Comparison of ENCODE assay signal across 16 cellular contexts in the genomic region with DNA sequence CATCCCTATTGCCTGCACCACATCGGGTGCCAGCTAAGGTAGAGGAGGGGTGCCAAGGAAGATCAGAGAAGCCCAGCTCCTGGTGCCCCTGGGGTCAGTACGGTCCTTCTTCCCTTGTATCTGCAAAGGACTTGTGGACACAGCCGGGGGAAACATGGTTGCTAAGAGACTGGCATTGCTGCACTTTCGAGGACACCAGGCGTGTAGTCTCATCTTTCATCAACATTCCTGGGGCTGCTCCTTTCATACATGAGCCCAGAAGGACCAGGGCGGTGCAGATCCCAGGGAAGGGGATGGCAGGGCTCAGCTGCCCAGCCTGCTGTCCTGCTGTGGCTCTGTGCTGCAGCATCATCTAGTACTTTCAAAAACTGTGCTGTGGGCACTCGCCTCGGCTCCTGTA.
DNase-seq lines count a peak whose midpoint lies in the region; TF ChIP-seq lines count a peak whose summit lies in the region.
"Had no signal": no experiment of that assay in that cellular context is flagged by ENCODE, and none has a peak within 500 bp of the region (broad histone marks: within the 10 kb centered on the region; RNA-seq: fewer than 3 reads in every experiment).

No MANE protein-coding gene starts in this region.

- peaks cover 26% of the 10 kb centered on the region for H3K36me3 ChIP-seq in thymus (ENCODE audit: control insufficient read depth, insufficient read depth)
- H3K36me3 ChIP-seq in left ventricle myocardium inferior: no peaks in the 10 kb centered on the region
- H3K36me3 ChIP-seq: BE2C, tibial nerve had no signal

- H3K4me1 Mint-ChIP-seq in activated naive CD4-positive, alpha-beta T cell treated with anti-CD3 and anti-CD28 coated beads, Interleukin-2, amount 10 ng/mL, durations not matched to agents 7 days and 5 days: peaks cover 81% of the 10 kb centered on the region

- H3K9me3 Mint-ChIP-seq in activated naive CD4-positive, alpha-beta T cell treated with anti-CD3 and anti-CD28 coated beads, Interleukin-2, amount 10 ng/mL, durations not matched to agents 7 days and 5 days: no peaks in the 10 kb centered on the region
- H3K9me3 Mint-ChIP-seq: activated CD4-positive, alpha-beta T cell treated with anti-CD3 and anti-CD28 coated beads, Interleukin-2, amount 10 ng/mL, durations not matched to agents 7 days and 5 days; activated naive CD8-positive, alpha-beta T cell treated with anti-CD3 and anti-CD28 coated beads, Interleukin-2, amount 10 ng/mL, durations not matched to agents 7 days and 5 days had no signal

- H3K4me3 Mint-ChIP-seq in activated naive CD4-positive, alpha-beta T cell treated with anti-CD3 and anti-CD28 coated beads, Interleukin-2, amount 10 ng/mL, durations not matched to agents 7 days and 5 days: peak overlapping the region; percentile 67

- WGBS in thymus: 96% methylated on average over 8 of the region's 8 CpGs

- H3K4me3 ChIP-seq in thymus (ENCODE audit: low read length) (no peak overlapping the region), left ventricle myocardium inferior (no peak overlapping the region)
- H3K4me3 ChIP-seq: tibial nerve had no signal

- peaks cover 19% of the 10 kb centered on the region for H3K27me3 Mint-ChIP-seq in activated naive CD4-positive, alpha-beta T cell treated with anti-CD3 and anti-CD28 coated beads, Interleukin-2, amount 10 ng/mL, durations not matched to agents 7 days and 5 days
- H3K27me3 Mint-ChIP-seq: activated CD4-positive, alpha-beta T cell treated with anti-CD3 and anti-CD28 coated beads, Interleukin-2, amount 10 ng/mL, durations not matched to agents 7 days and 5 days had no signal

- CTCF ChIA-PET in activated naive CD4-positive, alpha-beta T cell treated with anti-CD3 and anti-CD28 coated beads, Interleukin-2, amount 10 ng/mL, durations not matched to agents 7 days and 5 days (lab: Charles Lee): interaction anchor here (0.6 to 1.4 kb wide), 7 partner anchors 29 to 414 kb away, joined by 3 read pairs; no protein-coding TSS in a partner anchor

- H3K4me1 ChIP-seq in thymus (ENCODE audit: control insufficient read depth, insufficient read depth, low read length) (peaks cover 60% of the 10 kb centered on the region), left ventricle myocardium inferior (no peaks in the 10 kb centered on the region)
- H3K4me1 ChIP-seq: BE2C had no signal

- H3K36me3 Mint-ChIP-seq in activated naive CD4-positive, alpha-beta T cell treated with anti-CD3 and anti-CD28 coated beads, Interleukin-2, amount 10 ng/mL, durations not matched to agents 7 days and 5 days: peaks cover 30% of the 10 kb centered on the region
- H3K36me3 Mint-ChIP-seq: activated naive CD8-positive, alpha-beta T cell treated with anti-CD3 and anti-CD28 coated beads, Interleukin-2, amount 10 ng/mL, durations not matched to agents 7 days and 5 days had no signal

- H3K27ac Mint-ChIP-seq in activated naive CD4-positive, alpha-beta T cell treated with anti-CD3 and anti-CD28 coated beads, Interleukin-2, amount 10 ng/mL, durations not matched to agents 7 days and 5 days: no peak overlapping the region
- H3K27ac Mint-ChIP-seq: activated naive CD8-positive, alpha-beta T cell treated with anti-CD3 and anti-CD28 coated beads, Interleukin-2, amount 10 ng/mL, durations not matched to agents 7 days and 5 days had no signal

- no peaks in the 10 kb centered on the region for H3K27me3 ChIP-seq in thymus (ENCODE audit: control insufficient read depth, insufficient read depth)
- peaks cover 71% of the 10 kb centered on the region for H3K27me3 ChIP-seq in left ventricle myocardium inferior (ENCODE audit: low read depth)
- H3K27me3 ChIP-seq: BE2C, tibial nerve had no signal

- no peak for TF ChIP-seq CTCF in left ventricle myocardium inferior (IDR thresholded peaks at IDR 0.05; ENCODE audit: borderline replicate concordance)

- intact Hi-C loops in left ventricle myocardium inferior (cut with micrococcal nuclease): no loop called here

- no peak for DNase-seq in activated naive CD4-positive, alpha-beta T cell treated with anti-CD3 and anti-CD28 coated beads, Interleukin-2, amount 10 ng/mL, durations not matched to agents 7 days and 5 days
- no peak for DNase-seq in activated naive CD4-positive, alpha-beta T cell (lab: John Stamatoyannopoulos, UW)
- DNase-seq in RPMI7951 (ENCODE audit: low read depth) (peak; percentile 54), islet precursor cell (peak; percentile 69), left ventricle myocardium inferior (no peak), C1 segment of cervical spinal cord (lab: John Stamatoyannopoulos, UW) (no peak)
- DNase-seq in stimulated activated CD4-positive, alpha-beta T cell treated with anti-CD3 and anti-CD28 coated beads, Interleukin-4, amount 100 ng/mL, for 1 hour: no peak
- DNase-seq: activated naive CD8-positive, alpha-beta T cell treated with anti-CD3 and anti-CD28 coated beads, Interleukin-2, amount 10 ng/mL, durations not matched to agents 7 days and 5 days; BE2C; cerebellar nuclear complex; GDM1; NCI-H1694; NCI-H69 had no signal

- H3K9me3 ChIP-seq in thymus (ENCODE audit: control insufficient read depth) (no peaks in the 10 kb centered on the region), left ventricle myocardium inferior (replicated peaks) (no peaks in the 10 kb centered on the region)
- H3K9me3 ChIP-seq: BE2C, tibial nerve had no signal

- H3K27ac ChIP-seq in thymus (ENCODE audit: low read depth): peak overlapping the region; percentile 9
- H3K27ac ChIP-seq in left ventricle myocardium inferior (replicated peaks): no peak overlapping the region
- H3K27ac ChIP-seq: tibial nerve had no signal

Comparison
In these comparisons a context has a peak if more than half of its experiments do, and no peak if none do; other contexts are left out.
1. DNase-seq: peak in RPMI7951 (single experiment) and islet precursor cell (single experiment); none in activated naive CD4-positive, alpha-beta T cell treated with anti-CD3 and anti-CD28 coated beads, Interleukin-2, amount 10 ng/mL, durations not matched to agents 7 days and 5 days (single experiment), activated naive CD4-positive, alpha-beta T cell (0 of 4), left ventricle myocardium inferior (single experiment), C1 segment of cervical spinal cord (0 of 14) and stimulated activated CD4-positive, alpha-beta T cell treated with anti-CD3 and anti-CD28 coated beads, Interleukin-4, amount 100 ng/mL, for 1 hour (single experiment).